ENCODE assay signal across 21 cellular contexts in genomic region chr3:149727676-149728075, GRCh38. TPM values are rescaled to one million over a fixed set of nuclear protein-coding genes. Genes with fewer than 3 reads are reported as not detected.
DNase-seq lines count a peak whose midpoint lies in the region; ATAC-seq and TF ChIP-seq lines count a peak whose summit lies in the region.
"Had no signal": no experiment of that assay in that cellular context is flagged by ENCODE, and none has a peak within 500 bp of the region (broad histone marks: within the 10 kb centered on the region; RNA-seq: fewer than 3 reads in every experiment).

No MANE protein-coding gene starts in this region.

- H3K27ac ChIP-seq in lower lobe of right lung, result no peak overlapping the region
- H3K27ac ChIP-seq: 22Rv1; A549; BLaER1 treated with 17β-estradiol and CSF1 and Interleukin-3, amounts not matched to agents 10 nM and 100 nM; C4-2B had no signal

- no peaks in the 10 kb centered on the region for H3K9me3 ChIP-seq in lower lobe of right lung
- H3K9me3 ChIP-seq: A549 had no signal

- DNase-seq in SKM-1 treated with dmso at 0.1 percent for 144 hours (lab: John Stamatoyannopoulos, UW; ENCODE audit: unreplicated experiment) (peak; percentile 23), SKM-1 (lab: John Stamatoyannopoulos, UW; ENCODE audit: unreplicated experiment) (no peak), lower lobe of right lung (no peak), iPS-NIHi11 (ENCODE audit: low spot score) (no peak)
- DNase-seq: AML-193; CD4-positive, alpha-beta memory T cell; CD4-positive, CD25-positive, alpha-beta regulatory T cell; CD8-positive, alpha-beta memory T cell; COR-L47; DMS 273 treated with DMSO at 0.1 percent for 48 hours; DMS153; DMS53; DMS79; DND-41; GDM1 had no signal

- peak; percentile 21 to 45 for ATAC-seq in lower lobe of right lung
- ATAC-seq in GM18517 (IDR thresholded peaks at IDR 0.05; ENCODE audit: unreplicated experiment), result no peak
- ATAC-seq: A549 had no signal

- no peaks in the 10 kb centered on the region for H3K4me1 ChIP-seq in lower lobe of right lung
- H3K4me1 ChIP-seq: A549 had no signal

- H3K4me3 ChIP-seq in lower lobe of right lung, result no peak overlapping the region
- H3K4me3 ChIP-seq: A549; BLaER1 treated with 17β-estradiol and CSF1 and Interleukin-3, amounts not matched to agents 10 nM and 100 nM; GM12878 had no signal

- no peaks in the 10 kb centered on the region for H3K27me3 ChIP-seq in lower lobe of right lung (ENCODE audit: low read depth)
- H3K27me3 ChIP-seq: BLaER1 treated with 17β-estradiol and CSF1 and Interleukin-3, amounts not matched to agents 10 nM and 100 nM had no signal

- no peak for TF ChIP-seq CTCF in lower lobe of right lung (IDR thresholded peaks at IDR 0.05)

- H3K36me3 ChIP-seq in lower lobe of right lung, result no peaks in the 10 kb centered on the region
- H3K36me3 ChIP-seq: BLaER1 treated with 17β-estradiol and CSF1 and Interleukin-3, amounts not matched to agents 10 nM and 100 nM had no signal

- intact Hi-C loops in lower lobe of right lung (cut with DNase I), result no loop called here

RNA-seq across cellular contexts. Expression of gene COMMD2, which starts 24.6 kb away (rescaled TPM):
- 44.9 TPM for total RNA-seq in lower lobe of right lung
